8 cellular contexts compared by ENCODE assay signal in genomic region chr2:70789304-70790078, GRCh38. TPM values are rescaled to one million over a fixed set of nuclear protein-coding genes. Genes with fewer than 3 reads are reported as not detected.
A peak's percentile ranks its signal among the peaks of the same experiment; 100 is the strongest.
DNase-seq lines count a peak whose midpoint lies in the region; ATAC-seq, FAIRE-seq and TF ChIP-seq lines count a peak whose summit lies in the region.

No MANE protein-coding gene starts in this region.

- no TSS peak for BruUV-seq in GM12878 (replicated peaks; lab: Mats Ljungman, UMichigan)

- peak; percentile 76 for ATAC-seq in GM12878
- no peak for ATAC-seq in HG02840 (IDR thresholded peaks at IDR 0.05; ENCODE audit: low FRiP score, unreplicated experiment)
- ATAC-seq in HG02642 (IDR thresholded peaks at IDR 0.05; ENCODE audit: poor library complexity, unreplicated experiment) = no peak

- H3K27me3 ChIP-seq in GM12878 (replicated peaks in 1 of 2; ENCODE audit: control insufficient read depth in 2 of 2, insufficient read depth in 2 of 2, low read length in 1 of 2) = peaks cover 5 to 10% of the 10 kb centered on the region in 2 experiments
- peaks cover 74% of the 10 kb centered on the region for H3K27me3 ChIP-seq in iPS-18a (ENCODE audit: control insufficient read depth, insufficient read depth, low read length)
- peaks cover 76% of the 10 kb centered on the region for H3K27me3 ChIP-seq in smooth muscle cell (ENCODE audit: low read depth)

- H3K9ac ChIP-seq in ES-I3 (ENCODE audit: low read depth, low read length) = peak overlapping the region; percentile 29; the same call in 1 of the 2 replicates
- no peak overlapping the region for H3K9ac ChIP-seq in GM12878 (ENCODE audit: control insufficient read depth, insufficient read depth, low read length)
- H3K9ac ChIP-seq in iPS-18a (ENCODE audit: low read length) = no peak overlapping the region
- no peak overlapping the region for H3K9ac ChIP-seq in smooth muscle cell (ENCODE audit: low read depth)

- H3K79me2 ChIP-seq in GM12878 (ENCODE audit: control insufficient read depth, insufficient read depth, low read length) = no peaks in the 10 kb centered on the region
- H3K79me2 ChIP-seq in smooth muscle cell (ENCODE audit: low read depth) = no peaks in the 10 kb centered on the region

- peak; percentile 52 to 65 (median 64); a peak in 5 of 6 replicates for TF ChIP-seq CTCF in GM12878 (IDR thresholded peaks at IDR 0.05 in 2 of 3, conservative IDR thresholded peaks at IDR 0.05 in 1 of 3; ENCODE audit: control insufficient read depth in 2 of 3, extremely low read depth in 1 of 3, insufficient read depth in 1 of 3, low read depth in 3 of 3, low read length in 3 of 3)
- peak; percentile 46 for TF ChIP-seq CTCF in smooth muscle cell (IDR thresholded peaks at IDR 0.05; ENCODE audit: borderline replicate concordance, insufficient read depth, poor library complexity, severe bottlenecking)

- no peak for TF ChIP-seq POLR2A in GM12878 (IDR thresholded peaks at IDR 0.05; ENCODE audit: low read depth, low read length)

- H3K36me3 ChIP-seq in ES-I3 (ENCODE audit: insufficient read depth, low read length) (no peaks in the 10 kb centered on the region), GM12878 (ENCODE audit: control insufficient read depth in 2 of 2, insufficient read depth in 2 of 2, low read length in 1 of 2) (no peaks in the 10 kb centered on the region), iPS-18a (ENCODE audit: control insufficient read depth, low read depth, low read length) (no peaks in the 10 kb centered on the region), smooth muscle cell (ENCODE audit: low read depth) (no peaks in the 10 kb centered on the region)

- H3K9me3 ChIP-seq in ES-I3 (ENCODE audit: control insufficient read depth, insufficient read depth, low read length) = no peaks in the 10 kb centered on the region
- no peaks in the 10 kb centered on the region for H3K9me3 ChIP-seq in GM12878 (replicated peaks; ENCODE audit: control insufficient read depth, insufficient read depth, low read length)
- H3K9me3 ChIP-seq in iPS-18a (ENCODE audit: control insufficient read depth, low read depth, low read length) = no peaks in the 10 kb centered on the region
- no peaks in the 10 kb centered on the region for H3K9me3 ChIP-seq in smooth muscle cell (replicated peaks; ENCODE audit: low read depth)

- no peak for TF ChIP-seq EP300 in GM12878 (IDR thresholded peaks at IDR 0.05; ENCODE audit: borderline replicate concordance in 1 of 2, control insufficient read depth in 1 of 2, low read depth in 2 of 2, low read length in 2 of 2)

- TF ChIP-seq RAD21 in GM12878 (IDR thresholded peaks at IDR 0.05; ENCODE audit: insufficient read depth, low read depth, low read length) = peak; percentile 69

- H3K4me1 Mint-ChIP-seq in T-helper 2 cell treated with Interferon-gamma antibody and Interleukin-4, amounts not matched to agents 5 μg/mL and 100 μg/mL, for 36 hours (ENCODE audit: low read depth) = peaks cover 7% of the 10 kb centered on the region

- no peaks in the 10 kb centered on the region for H3K36me3 Mint-ChIP-seq in T-helper 2 cell treated with Interferon-gamma antibody and Interleukin-4, amounts not matched to agents 5 μg/mL and 100 μg/mL, for 36 hours (ENCODE audit: low read depth)

- H3K27ac ChIP-seq in GM12878 (ENCODE audit: control insufficient read depth, insufficient read depth) (no peak overlapping the region), iPS-18a (ENCODE audit: low read length) (no peak overlapping the region), smooth muscle cell (ENCODE audit: low read depth) (no peak overlapping the region)

- POLR2A ChIA-PET in GM12878 (lab: Charles Lee) = no interaction called here

- H3K4me1 ChIP-seq in ES-I3 (ENCODE audit: insufficient read depth, low read length) = no peaks in the 10 kb centered on the region; the same call in 1 of the 2 replicates
- H3K4me1 ChIP-seq in GM12878 (ENCODE audit: control insufficient read depth, insufficient read depth, low read length) = no peaks in the 10 kb centered on the region
- H3K4me1 ChIP-seq in iPS-18a (ENCODE audit: control insufficient read depth, low read depth, low read length) = no peaks in the 10 kb centered on the region
- H3K4me1 ChIP-seq in smooth muscle cell (ENCODE audit: low read depth) = peaks cover 8% of the 10 kb centered on the region

- H4K20me1 ChIP-seq in GM12878 (ENCODE audit: control insufficient read depth, insufficient read depth) = no peaks in the 10 kb centered on the region
- no peaks in the 10 kb centered on the region for H4K20me1 ChIP-seq in smooth muscle cell (ENCODE audit: low read depth)

- in situ Hi-C loops in GM12878 (cut with MboI) = no loop called here

- peak; percentile 52 for FAIRE-seq in GM12878 (lab: Jason Lieb, UNC)

- SMC1A ChIA-PET in GM12878 (lab: Charles Lee; ENCODE audit: uncharacterized antibody, unreplicated experiment) = interaction anchor here (0.7 to 1.7 kb wide), 2 partner anchors 14 to 157 kb away, joined by 3 to 4 read pairs; no protein-coding TSS in a partner anchor

- H3K4me2 ChIP-seq in GM12878 (ENCODE audit: control insufficient read depth, insufficient read depth) = no peak overlapping the region
- H3K4me2 ChIP-seq in smooth muscle cell = peak overlapping the region; percentile 85

- H3F3A ChIP-seq in smooth muscle cell (ENCODE audit: low read depth) = no peaks in the 10 kb centered on the region

- H3K27ac Mint-ChIP-seq in T-helper 2 cell treated with Interferon-gamma antibody and Interleukin-4, amounts not matched to agents 5 μg/mL and 100 μg/mL, for 36 hours = no peak overlapping the region

- peaks cover 59% of the 10 kb centered on the region for H3K27me3 Mint-ChIP-seq in T-helper 2 cell treated with Interferon-gamma antibody and Interleukin-4, amounts not matched to agents 5 μg/mL and 100 μg/mL, for 36 hours (ENCODE audit: low read depth)

- 3% methylated on average over 32 of the region's 32 CpGs for WGBS in GM12878 (ENCODE audit: insufficient coverage, insufficient replicate concordance, low lambda C conversion rate, missing lambda C conversion rate)
- 11% methylated on average over 32 of the region's 32 CpGs for WGBS in smooth muscle cell (ENCODE audit: low lambda C conversion rate)

- DNase-seq in NCI-H1105 (lab: John Stamatoyannopoulos, UW) (peak; percentile 17), GM12878 (ENCODE audit: low read depth, low spot score) (no peak), smooth muscle cell (lab: John Stamatoyannopoulos, UW; ENCODE audit: unreplicated experiment) (no peak)
- peak; percentile 62 for DNase-seq in T-helper 2 cell treated with Interferon-gamma antibody and Interleukin-4, amounts not matched to agents 5 μg/mL and 100 μg/mL, for 36 hours (ENCODE audit: low spot score)

- RAD21 ChIA-PET in GM12878 (lab: Charles Lee; ENCODE audit: unreplicated experiment) = no interaction called here

- H3K4me3 ChIP-seq in GM12878 (no peak overlapping the region), iPS-18a (ENCODE audit: low read length) (peak overlapping the region; percentile 28), smooth muscle cell (peak overlapping the region; percentile 35)

- CTCF ChIA-PET in GM12878 (lab: Yijun Ruan, JAX) = interaction anchor here (0.6 to 1.8 kb wide), 6 partner anchors 73 to 159 kb away, joined by 3 to 7 read pairs (median 4); no protein-coding TSS in a partner anchor

- H3K9me3 Mint-ChIP-seq in T-helper 2 cell treated with Interferon-gamma antibody and Interleukin-4, amounts not matched to agents 5 μg/mL and 100 μg/mL, for 36 hours = no peaks in the 10 kb centered on the region

- H2AFZ ChIP-seq in GM12878 (ENCODE audit: control insufficient read depth, low read depth, low read length) (no peak overlapping the region), smooth muscle cell (ENCODE audit: low read depth) (peak overlapping the region; percentile 60)

- peak overlapping the region; percentile 74 for H3K4me3 Mint-ChIP-seq in T-helper 2 cell treated with Interferon-gamma antibody and Interleukin-4, amounts not matched to agents 5 μg/mL and 100 μg/mL, for 36 hours

- intact Hi-C loops in GM12878 (cut with micrococcal nuclease; ENCODE audit: unreplicated experiment) = loop anchor here (2.0 to 10.0 kb wide), 4 partner anchors 73 to 159 kb away; no protein-coding TSS in a partner anchor

RNA-seq across cellular contexts. Expression of gene FIGLA, which starts 1.0 kb away (rescaled TPM):
- total RNA-seq in GM12878 (2013; cell fraction: nucleolus; rRNA removed) = not detected in 2 replicates
- not detected in 2 replicates for total RNA-seq in GM12878 (2014; rRNA removed)
- not detected in 2 replicates for total RNA-seq in GM12878 (2014; rRNA removed; fragmentation: Illumina TruSeq; extraction: Trizol)
- total RNA-seq in GM12878 (2021) = not detected in 2 replicates
- polyA plus RNA-seq in GM12878 (2011; ENCODE audit: low read depth) = not detected
- not detected in 2 replicates for polyA plus RNA-seq in GM12878 (2011; rRNA removed)
- not detected in 2 replicates for polyA plus RNA-seq in GM12878 (2011; cell fraction: cytosol; rRNA removed)
- not detected in 2 replicates for polyA plus RNA-seq in GM12878 (2011; cell fraction: nucleus; rRNA removed)
- not detected in 2 replicates for polyA plus RNA-seq in GM12878 (2012)
- polyA plus RNA-seq in GM12878 (2014; fragmentation: Illumina TruSeq; extraction: Trizol) = not detected in 2 replicates
- not detected for polyA plus RNA-seq in GM12878 (2014; fragmentation: Nextera tagmentation; extraction: Ambion mirVana)
- not detected in 2 replicates for polyA plus RNA-seq in GM12878 (2014; rRNA removed)
- not detected for polyA plus RNA-seq in GM12878 (2016; fragmentation: Nextera tagmentation; extraction: Ambion mirVana)
- polyA minus RNA-seq in GM12878 (2011; rRNA and poly(A)+ RNA removed) = not detected in 2 replicates
- polyA minus RNA-seq in GM12878 (2011; cell fraction: cytosol; rRNA and poly(A)+ RNA removed) = not detected in 2 replicates
- not detected in 2 replicates for polyA minus RNA-seq in GM12878 (2011; cell fraction: nucleus; rRNA and poly(A)+ RNA removed)
- not detected in 2 replicates for total RNA-seq in smooth muscle cell
- not detected in 2 replicates for polyA plus RNA-seq in smooth muscle cell

RNA-seq across cellular contexts. Expression of gene ADD2, which starts 21.5 kb away (rescaled TPM):
- total RNA-seq in GM12878 (2013; cell fraction: nucleolus; rRNA removed) = not detected in 2 replicates
- not detected in 2 replicates for total RNA-seq in GM12878 (2014; rRNA removed)
- total RNA-seq in GM12878 (2014; rRNA removed; fragmentation: Illumina TruSeq; extraction: Trizol) = not detected in 2 replicates
- total RNA-seq in GM12878 (2021) = 0.08 and 0.19 TPM in 2 replicates
- not detected for polyA plus RNA-seq in GM12878 (2011; ENCODE audit: low read depth)
- not detected in 2 replicates for polyA plus RNA-seq in GM12878 (2011; rRNA removed)
- polyA plus RNA-seq in GM12878 (2011; cell fraction: cytosol; rRNA removed) = 0.03 and 0.17 TPM in 2 replicates
- 0.07 TPM in 1 of 2 replicates, not detected in the other for polyA plus RNA-seq in GM12878 (2011; cell fraction: nucleus; rRNA removed)
- not detected in 2 replicates for polyA plus RNA-seq in GM12878 (2012)
- not detected in 2 replicates for polyA plus RNA-seq in GM12878 (2014; fragmentation: Illumina TruSeq; extraction: Trizol)
- not detected for polyA plus RNA-seq in GM12878 (2014; fragmentation: Nextera tagmentation; extraction: Ambion mirVana)
- polyA plus RNA-seq in GM12878 (2014; rRNA removed) = not detected in 2 replicates
- polyA plus RNA-seq in GM12878 (2016; fragmentation: Nextera tagmentation; extraction: Ambion mirVana) = under 1 TPM; 0.05 to 0.13 TPM
- 0.15 and 0.22 TPM in 2 replicates for polyA minus RNA-seq in GM12878 (2011; rRNA and poly(A)+ RNA removed)
- not detected in 2 replicates for polyA minus RNA-seq in GM12878 (2011; cell fraction: cytosol; rRNA and poly(A)+ RNA removed)
- polyA minus RNA-seq in GM12878 (2011; cell fraction: nucleus; rRNA and poly(A)+ RNA removed) = under 0.01 TPM in 1 of 2 replicates, not detected in the other
- 3.0 and 7.1 TPM in 2 replicates for total RNA-seq in smooth muscle cell
- 1.9 and 4.3 TPM in 2 replicates for polyA plus RNA-seq in smooth muscle cell

RNA-seq across cellular contexts. Expression of gene CLEC4F, which starts 30.9 kb away (rescaled TPM):
- total RNA-seq in GM12878 (2013; cell fraction: nucleolus; rRNA removed) = not detected in 2 replicates
- total RNA-seq in GM12878 (2014; rRNA removed) = not detected in 2 replicates
- total RNA-seq in GM12878 (2014; rRNA removed; fragmentation: Illumina TruSeq; extraction: Trizol) = not detected in 2 replicates
- not detected in 2 replicates for total RNA-seq in GM12878 (2021)
- polyA plus RNA-seq in GM12878 (2011; ENCODE audit: low read depth) = not detected
- polyA plus RNA-seq in GM12878 (2011; rRNA removed) = 0.03 TPM in 1 of 2 replicates, not detected in the other
- 0.03 TPM in 1 of 2 replicates, not detected in the other for polyA plus RNA-seq in GM12878 (2011; cell fraction: cytosol; rRNA removed)
- polyA plus RNA-seq in GM12878 (2011; cell fraction: nucleus; rRNA removed) = 0.09 TPM in 1 of 2 replicates, not detected in the other
- polyA plus RNA-seq in GM12878 (2012) = not detected in 2 replicates
- polyA plus RNA-seq in GM12878 (2014; fragmentation: Illumina TruSeq; extraction: Trizol) = not detected in 2 replicates
- polyA plus RNA-seq in GM12878 (2014; fragmentation: Nextera tagmentation; extraction: Ambion mirVana) = not detected
- not detected in 2 replicates for polyA plus RNA-seq in GM12878 (2014; rRNA removed)
- polyA plus RNA-seq in GM12878 (2016; fragmentation: Nextera tagmentation; extraction: Ambion mirVana) = not detected
- not detected in 2 replicates for polyA minus RNA-seq in GM12878 (2011; rRNA and poly(A)+ RNA removed)
- not detected in 2 replicates for polyA minus RNA-seq in GM12878 (2011; cell fraction: cytosol; rRNA and poly(A)+ RNA removed)
- polyA minus RNA-seq in GM12878 (2011; cell fraction: nucleus; rRNA and poly(A)+ RNA removed) = not detected in 2 replicates
- total RNA-seq in smooth muscle cell = not detected in 2 replicates
- not detected in 2 replicates for polyA plus RNA-seq in smooth muscle cell

RNA-seq across cellular contexts. Expression of gene CD207, which starts 46.1 kb away (rescaled TPM):
- total RNA-seq in GM12878 (2013; cell fraction: nucleolus; rRNA removed) = not detected in 2 replicates
- total RNA-seq in GM12878 (2014; rRNA removed) = not detected in 2 replicates
- total RNA-seq in GM12878 (2014; rRNA removed; fragmentation: Illumina TruSeq; extraction: Trizol) = not detected in 2 replicates
- total RNA-seq in GM12878 (2021) = not detected in 2 replicates
- polyA plus RNA-seq in GM12878 (2011; ENCODE audit: low read depth) = not detected
- polyA plus RNA-seq in GM12878 (2011; rRNA removed) = not detected in 2 replicates
- polyA plus RNA-seq in GM12878 (2011; cell fraction: cytosol; rRNA removed) = not detected in 2 replicates
- polyA plus RNA-seq in GM12878 (2011; cell fraction: nucleus; rRNA removed) = not detected in 2 replicates
- polyA plus RNA-seq in GM12878 (2012) = not detected in 2 replicates
- not detected in 2 replicates for polyA plus RNA-seq in GM12878 (2014; fragmentation: Illumina TruSeq; extraction: Trizol)
- polyA plus RNA-seq in GM12878 (2014; fragmentation: Nextera tagmentation; extraction: Ambion mirVana) = not detected
- polyA plus RNA-seq in GM12878 (2014; rRNA removed) = not detected in 2 replicates
- polyA plus RNA-seq in GM12878 (2016; fragmentation: Nextera tagmentation; extraction: Ambion mirVana) = not detected
- not detected in 2 replicates for polyA minus RNA-seq in GM12878 (2011; rRNA and poly(A)+ RNA removed)
- not detected in 2 replicates for polyA minus RNA-seq in GM12878 (2011; cell fraction: cytosol; rRNA and poly(A)+ RNA removed)
- polyA minus RNA-seq in GM12878 (2011; cell fraction: nucleus; rRNA and poly(A)+ RNA removed) = not detected in 2 replicates
- not detected in 2 replicates for total RNA-seq in smooth muscle cell
- polyA plus RNA-seq in smooth muscle cell = not detected in 2 replicates

Comparison
In these comparisons a context has a peak if more than half of its experiments do, and no peak if none do; other contexts are left out.
1. DNase-seq: peak in NCI-H1105 (single experiment) and T-helper 2 cell treated with Interferon-gamma antibody and Interleukin-4, amounts not matched to agents 5 μg/mL and 100 μg/mL, for 36 hours (single experiment); none in GM12878 (single experiment) and smooth muscle cell (single experiment).